9 cellular contexts compared by ENCODE assay signal in the genomic region with DNA sequence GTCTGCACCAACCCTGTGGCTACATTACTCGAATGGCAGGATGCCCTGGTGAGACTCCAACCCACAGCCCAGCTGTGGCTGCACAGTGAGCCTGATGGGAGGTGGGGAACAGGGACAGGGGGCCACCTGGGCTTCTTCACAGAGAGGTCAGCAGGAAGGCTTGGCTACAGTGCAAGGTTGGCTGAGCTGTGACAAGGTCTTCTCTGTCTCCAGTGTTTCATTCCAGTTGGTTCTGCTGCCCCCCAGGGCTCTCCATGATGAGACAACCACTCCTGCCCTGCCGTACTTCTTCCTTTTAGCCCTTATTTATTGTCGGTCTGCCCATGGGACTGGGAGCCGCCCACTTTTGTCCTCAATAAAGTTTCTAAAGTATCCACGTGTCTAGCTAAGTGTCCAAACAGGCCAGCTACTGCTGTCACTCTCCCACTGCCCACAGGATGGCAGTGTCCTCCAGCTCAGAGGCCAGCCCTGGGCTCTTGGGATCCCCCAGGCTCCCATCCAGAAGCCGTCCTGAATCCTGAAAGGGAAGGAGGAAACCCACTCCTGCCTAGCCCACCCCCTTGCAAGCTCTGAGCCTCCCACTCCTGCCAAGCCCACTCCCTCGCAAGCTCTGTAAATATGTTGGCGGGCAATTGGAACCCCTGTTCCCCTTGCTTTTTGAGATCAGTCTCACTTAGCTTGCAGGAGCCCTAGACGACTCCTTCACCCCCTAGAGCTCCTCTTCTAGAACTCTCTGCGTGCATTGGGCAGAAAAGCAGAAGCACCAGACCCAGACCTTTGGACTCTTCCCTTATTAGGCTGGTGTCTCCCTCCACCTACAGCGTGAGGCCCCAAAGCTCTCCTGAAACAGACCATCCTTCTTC. TPM values are rescaled to one million over a fixed set of nuclear protein-coding genes. Genes with fewer than 3 reads are reported as not detected.
DNase-seq lines count a peak whose midpoint lies in the region; ATAC-seq and TF ChIP-seq lines count a peak whose summit lies in the region.
"Had no signal": no experiment of that assay in that cellular context is flagged by ENCODE, and none has a peak within 500 bp of the region (broad histone marks: within the 10 kb centered on the region; RNA-seq: fewer than 3 reads in every experiment).

No MANE protein-coding gene starts in this region.

- no peaks in the 10 kb centered on the region for H3K9me3 Mint-ChIP-seq in Caco-2 (ENCODE audit: unreplicated experiment)

- H3K27me3 Mint-ChIP-seq in Caco-2 (ENCODE audit: insufficient read depth, unreplicated experiment): no peaks in the 10 kb centered on the region

- H3K27me3 ChIP-seq in Caco-2 (replicated peaks; ENCODE audit: control insufficient read depth, insufficient read depth, low read length) (no peaks in the 10 kb centered on the region), SU-DHL-6 (ENCODE audit: low read length) (no peaks in the 10 kb centered on the region)

- no peak overlapping the region for H2AFZ ChIP-seq in SU-DHL-6 (ENCODE audit: low read depth, low read length, severe bottlenecking)

- no peaks in the 10 kb centered on the region for H3K9me3 ChIP-seq in Caco-2
- no peaks in the 10 kb centered on the region for H3K9me3 ChIP-seq in SU-DHL-6 (ENCODE audit: insufficient read depth, low read length)

- H3K4me3 Mint-ChIP-seq in Caco-2 (ENCODE audit: unreplicated experiment): peak overlapping the region; percentile 18

- no peak for ATAC-seq in HG03175 (IDR thresholded peaks at IDR 0.05; ENCODE audit: unreplicated experiment)

- no peaks in the 10 kb centered on the region for H4K20me1 ChIP-seq in SU-DHL-6 (ENCODE audit: low read depth, low read length)

- H3K27ac ChIP-seq in SU-DHL-6 (ENCODE audit: low read depth, low read length): no peak overlapping the region
- H3K27ac ChIP-seq: skin epidermis had no signal

- intact Hi-C loops in Caco-2 (cut with micrococcal nuclease; ENCODE audit: unreplicated experiment): loop anchor here (1.0 kb wide), 2 partner anchors 16 to 26 kb away; no protein-coding TSS in a partner anchor

- no peak overlapping the region for H3K9ac ChIP-seq in SU-DHL-6 (ENCODE audit: low read length)

- H3K27ac Mint-ChIP-seq in Caco-2 (ENCODE audit: unreplicated experiment): peak overlapping the region; percentile 77

- TF ChIP-seq CTCF in Caco-2 (IDR thresholded peaks at IDR 0.05; ENCODE audit: insufficient read depth in 1 of 2, low read depth in 1 of 2, low read length in 1 of 2, severe bottlenecking in 1 of 2, unreplicated experiment in 1 of 2) (peak; percentile 90 to 96), SU-DHL-6 (IDR thresholded peaks at IDR 0.05; ENCODE audit: insufficient read depth, low read length, poor library complexity, severe bottlenecking) (peak; percentile 37), fibroblast of pulmonary artery (IDR thresholded peaks at IDR 0.05; ENCODE audit: low read length, missing control alignments) (peak; percentile 89)

- peaks cover 35% of the 10 kb centered on the region for H3K36me3 Mint-ChIP-seq in Caco-2 (ENCODE audit: insufficient read depth, unreplicated experiment)

- POLR2A ChIA-PET in Caco-2 (lab: Charles Lee): interaction anchor here (0.5 to 2.7 kb wide), 8 partner anchors 9 to 291 kb away, joined by 3 to 30 read pairs (median 4); a partner anchor contains a TSS

- no peaks in the 10 kb centered on the region for H3K9me2 ChIP-seq in SU-DHL-6 (replicated peaks; ENCODE audit: insufficient read depth, low read length)

- H3K4me2 ChIP-seq in SU-DHL-6 (ENCODE audit: low read depth, low read length, poor library complexity, severe bottlenecking): no peak overlapping the region

- H3K79me2 ChIP-seq in SU-DHL-6 (ENCODE audit: insufficient read depth, low read length): no peaks in the 10 kb centered on the region

- CTCF ChIA-PET in Caco-2 (lab: Charles Lee): interaction anchor here (0.5 to 4.0 kb wide), 36 partner anchors 9 to 464 kb away, joined by 3 to 153 read pairs (median 4); a partner anchor contains a TSS

- DNase-seq in Caco-2 (peak; percentile 84 to 86), HK-2 (ENCODE audit: unreplicated experiment) (peak; percentile 58), fibroblast of pulmonary artery (ENCODE audit: low read depth) (peak; percentile 86), non-pigmented ciliary epithelial cell (ENCODE audit: low read depth) (peak; percentile 55)
- DNase-seq in stimulated activated CD4-positive, alpha-beta T cell treated with anti-CD3 and anti-CD28 coated beads, Interleukin-1b, Interleukin-23, amount 100 ng/mL, for 48 hours: no peak
- DNase-seq in activated CD8-positive, alpha-beta memory T cell treated with anti-CD3 and anti-CD28 coated beads, Interleukin-2, amount 50 U/mL, for 4 hours: no peak

- peaks cover 2% of the 10 kb centered on the region; the same call in 1 of the 2 replicates for H3K36me3 ChIP-seq in Caco-2 (ENCODE audit: control insufficient read depth, insufficient read depth, low read length)
- no peaks in the 10 kb centered on the region; the same call in none of the 2 replicates for H3K36me3 ChIP-seq in SU-DHL-6 (ENCODE audit: low read length)

- no peak overlapping the region for H3K4me3 ChIP-seq in Caco-2 (ENCODE audit: low read depth, low read length)
- H3K4me3 ChIP-seq in SU-DHL-6 (ENCODE audit: insufficient read depth, low read length, poor library complexity, severe bottlenecking): no peak overlapping the region
- no peak overlapping the region for H3K4me3 ChIP-seq in fibroblast of pulmonary artery (replicated peaks; ENCODE audit: low read depth, low read length)

- no peaks in the 10 kb centered on the region for H3F3A ChIP-seq in SU-DHL-6 (ENCODE audit: insufficient read depth)

- peaks cover 24% of the 10 kb centered on the region for H3K4me1 Mint-ChIP-seq in Caco-2 (ENCODE audit: low read depth, unreplicated experiment)

- peaks cover 24% of the 10 kb centered on the region for H3K4me1 ChIP-seq in Caco-2

- no TSS peak for BruUV-seq in Caco-2 (replicated peaks; lab: Mats Ljungman, UMichigan)

RNA-seq across cellular contexts. Expression of a gene that starts 5.4 kb away (rescaled TPM):
- 2.6 and 3.6 TPM in 2 replicates for total RNA-seq in Caco-2 (2022)

RNA-seq across cellular contexts. Expression of a gene that starts 8.5 kb away (rescaled TPM):
- 134 and 135 TPM in 2 replicates for total RNA-seq in Caco-2 (2022)

RNA-seq across cellular contexts. Expression of a gene that starts 15.1 kb away (rescaled TPM):
- 40.6 and 47.7 TPM in 2 replicates for total RNA-seq in Caco-2 (2022)

RNA-seq across cellular contexts. Expression of a gene that starts 35.7 kb away (rescaled TPM):
- total RNA-seq in Caco-2 (2022): 43.1 and 48.9 TPM in 2 replicates

RNA-seq across cellular contexts. Expression of a gene that starts 36.6 kb away (rescaled TPM):
- total RNA-seq in Caco-2 (2022): 3.2 and 4.9 TPM in 2 replicates

Comparison
In these comparisons a context has a peak if more than half of its experiments do, and no peak if none do; other contexts are left out.
1. DNase-seq: peak in Caco-2 (2 of 2), HK-2 (single experiment), fibroblast of pulmonary artery (single experiment) and non-pigmented ciliary epithelial cell (single experiment); none in stimulated activated CD4-positive, alpha-beta T cell treated with anti-CD3 and anti-CD28 coated beads, Interleukin-1b, Interleukin-23, amount 100 ng/mL, for 48 hours (single experiment) and activated CD8-positive, alpha-beta memory T cell treated with anti-CD3 and anti-CD28 coated beads, Interleukin-2, amount 50 U/mL, for 4 hours (single experiment).
2. CTCF ChIP-seq: peak in every context shown above with its lines; median percentile 93 in Caco-2; 89 in fibroblast of pulmonary artery; 37 in SU-DHL-6.